Comparison of ENCODE assay signal across 11 cellular contexts in the genomic region with DNA sequence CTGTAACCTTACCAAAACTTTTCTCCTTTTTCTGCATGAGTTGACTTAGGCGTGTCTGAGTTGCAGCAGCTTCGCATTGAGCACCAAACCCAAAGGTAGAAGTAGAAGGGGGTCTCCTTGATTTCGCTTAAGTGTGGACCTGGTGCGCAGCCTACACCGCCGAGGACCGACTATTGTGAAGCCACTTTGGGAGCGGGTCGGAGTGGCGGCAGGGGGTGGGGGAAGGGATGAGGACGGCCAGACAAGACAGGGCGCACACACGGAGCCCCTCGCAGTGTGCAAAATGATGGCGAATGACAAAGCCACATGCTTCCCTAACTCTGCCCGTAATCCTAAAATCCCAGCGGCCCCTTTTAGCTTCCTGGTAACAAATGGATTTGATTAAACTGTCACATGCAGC. TPM values are rescaled to one million over a fixed set of nuclear protein-coding genes. Genes with fewer than 3 reads are reported as not detected.
A peak's percentile ranks its signal among the peaks of the same experiment; 100 is the strongest.
DNase-seq lines count a peak whose midpoint lies in the region; ATAC-seq and TF ChIP-seq lines count a peak whose summit lies in the region.
"Had no signal": no experiment of that assay in that cellular context is flagged by ENCODE, and none has a peak within 500 bp of the region (broad histone marks: within the 10 kb centered on the region; RNA-seq: fewer than 3 reads in every experiment).

No MANE protein-coding gene starts in this region.

- H3K4me1 ChIP-seq in lower lobe of right lung, result no peaks in the 10 kb centered on the region
- H3K4me1 ChIP-seq in suprapubic skin, result peaks cover 25% of the 10 kb centered on the region

- no peak overlapping the region for H3K4me3 Mint-ChIP-seq in chondrocyte (ENCODE audit: unreplicated experiment)
- H3K4me3 Mint-ChIP-seq: activated T-cell treated with anti-CD3 and anti-CD28 coated beads, Interleukin-2, amount 50 U/mL, for 72 hours; T-helper 1 cell treated with Interleukin-12 subunit alpha and Interleukin-12 subunit beta and Interleukin-4 antibody, amounts not matched to agents 30 μg/mL and 1 μg/mL, for 36 hours had no signal

- DNase-seq in NCI-H146 (lab: John Stamatoyannopoulos, UW) (peak; percentile 79), dorsolateral prefrontal cortex (peak in 1 of 10 donors; percentile 41), lower lobe of right lung (peak; percentile 48), suprapubic skin (ENCODE audit: low spot score in 2 of 2) (no peak), chondrocyte (ENCODE audit: low spot score) (no peak)
- DNase-seq: activated T-cell treated with anti-CD3 and anti-CD28 coated beads, Interleukin-2, amount 50 U/mL, for 72 hours; EL had no signal

- 11% methylated on average over 17 of the region's 17 CpGs for WGBS in suprapubic skin

- no peaks in the 10 kb centered on the region for H3K36me3 Mint-ChIP-seq in chondrocyte (ENCODE audit: low read depth)

- H3K27me3 Mint-ChIP-seq in chondrocyte (ENCODE audit: low read depth), result peaks cover 19% of the 10 kb centered on the region

- H3K27me3 ChIP-seq in dorsolateral prefrontal cortex (peaks cover 0 to 21% (median 0%) of the 10 kb centered on the region in 45 donors), lower lobe of right lung (ENCODE audit: low read depth) (peaks cover 15% of the 10 kb centered on the region), suprapubic skin (peaks cover 18% of the 10 kb centered on the region)

- no peak overlapping the region for H3K27ac Mint-ChIP-seq in chondrocyte (ENCODE audit: unreplicated experiment)
- H3K27ac Mint-ChIP-seq: activated T-cell treated with anti-CD3 and anti-CD28 coated beads, Interleukin-2, amount 50 U/mL, for 72 hours; T-helper 1 cell treated with Interleukin-12 subunit alpha and Interleukin-12 subunit beta and Interleukin-4 antibody, amounts not matched to agents 30 μg/mL and 1 μg/mL, for 36 hours had no signal

- ATAC-seq in lower lobe of right lung, result no peak
- ATAC-seq in GM21619 (IDR thresholded peaks at IDR 0.05; ENCODE audit: unreplicated experiment), result no peak
- ATAC-seq in GM19455 (IDR thresholded peaks at IDR 0.05; ENCODE audit: unreplicated experiment), result no peak
- ATAC-seq in GM21447 (IDR thresholded peaks at IDR 0.05; ENCODE audit: unreplicated experiment), result no peak
- ATAC-seq: activated T-cell treated with anti-CD3 and anti-CD28 coated beads, Interleukin-2, amount 50 U/mL, for 72 hours had no signal

- no peaks in the 10 kb centered on the region for H3K36me3 ChIP-seq in lower lobe of right lung
- H3K36me3 ChIP-seq in suprapubic skin, result no peaks in the 10 kb centered on the region

- intact Hi-C loops in dorsolateral prefrontal cortex (cut with DNase I), result no loop called here
- intact Hi-C loops in lower lobe of right lung (cut with DNase I), result no loop called here

- H3K4me3 ChIP-seq in dorsolateral prefrontal cortex, result peak overlapping the region; percentile 45 to 85 (median 69)
- peak overlapping the region; percentile 56 for H3K4me3 ChIP-seq in lower lobe of right lung
- peak overlapping the region; percentile 51 for H3K4me3 ChIP-seq in suprapubic skin

- no peaks in the 10 kb centered on the region for H3K9me3 Mint-ChIP-seq in chondrocyte (ENCODE audit: low read depth)
- H3K9me3 Mint-ChIP-seq: T-helper 1 cell treated with Interleukin-12 subunit alpha and Interleukin-12 subunit beta and Interleukin-4 antibody, amounts not matched to agents 30 μg/mL and 1 μg/mL, for 36 hours had no signal

- H3K4me1 Mint-ChIP-seq in chondrocyte (ENCODE audit: low read depth), result peaks cover 18% of the 10 kb centered on the region

- H3K27ac ChIP-seq in dorsolateral prefrontal cortex, result peak overlapping the region in 57 of 59 donors; percentile 30 to 97 (median 90)
- peak overlapping the region; percentile 78 for H3K27ac ChIP-seq in lower lobe of right lung
- H3K27ac ChIP-seq in suprapubic skin, result no peak overlapping the region

- H3K9me3 ChIP-seq in lower lobe of right lung, result no peaks in the 10 kb centered on the region
- no peaks in the 10 kb centered on the region for H3K9me3 ChIP-seq in suprapubic skin

- TF ChIP-seq EP300 in suprapubic skin (IDR thresholded peaks at IDR 0.05), result no peak

- TF ChIP-seq CTCF in dorsolateral prefrontal cortex (IDR thresholded peaks at IDR 0.05 in 54 of 56, conservative IDR thresholded peaks at IDR 0.05 in 2 of 56; ENCODE audit: low read depth in 1 of 56, partially characterized antibody in 56 of 56), result no peak
- TF ChIP-seq CTCF in lower lobe of right lung (IDR thresholded peaks at IDR 0.05), result no peak
- no peak for TF ChIP-seq CTCF in suprapubic skin (IDR thresholded peaks at IDR 0.05)
- TF ChIP-seq CTCF in chondrocyte (IDR thresholded peaks at IDR 0.05), result no peak

- no peak for TF ChIP-seq POLR2A in suprapubic skin (IDR thresholded peaks at IDR 0.05)

RNA-seq across cellular contexts. Expression of a gene that starts 1.1 kb away (rescaled TPM):
- total RNA-seq in dorsolateral prefrontal cortex, result 100 to 1,000 TPM; 136 to 490 (median 292) TPM
- total RNA-seq in lower lobe of right lung, result 127 TPM
- 1 to 10 TPM; 1.2 to 8.2 (median 3.8) TPM for total RNA-seq in suprapubic skin
- 0.31 to 0.57 TPM in 2 of 3 replicates, not detected in the other for total RNA-seq in chondrocyte
- total RNA-seq: activated T-cell treated with anti-CD3 and anti-CD28 coated beads, Interleukin-2, amount 50 U/mL, for 72 hours had no signal

Comparison
In these comparisons a context has a peak if more than half of its experiments do, and no peak if none do; other contexts are left out.
1. DNase-seq: peak in NCI-H146 (single experiment) and lower lobe of right lung (single experiment); none in suprapubic skin (0 of 2) and chondrocyte (single experiment).
2. RNA of a gene that starts 1.1 kb away (total RNA-seq): 136 to 490 TPM in dorsolateral prefrontal cortex and 127 TPM in lower lobe of right lung (single experiment); 1.2 to 8.2 TPM in suprapubic skin and 0.31 to 0.57 TPM in chondrocyte; every median in the first group is over 10 times any median in the second.
3. Peak in every context shown above with its lines, with median percentiles within 50 percentile points of each other: H3K4me3 ChIP-seq.